8 cellular contexts compared by ENCODE assay signal in the genomic region with DNA sequence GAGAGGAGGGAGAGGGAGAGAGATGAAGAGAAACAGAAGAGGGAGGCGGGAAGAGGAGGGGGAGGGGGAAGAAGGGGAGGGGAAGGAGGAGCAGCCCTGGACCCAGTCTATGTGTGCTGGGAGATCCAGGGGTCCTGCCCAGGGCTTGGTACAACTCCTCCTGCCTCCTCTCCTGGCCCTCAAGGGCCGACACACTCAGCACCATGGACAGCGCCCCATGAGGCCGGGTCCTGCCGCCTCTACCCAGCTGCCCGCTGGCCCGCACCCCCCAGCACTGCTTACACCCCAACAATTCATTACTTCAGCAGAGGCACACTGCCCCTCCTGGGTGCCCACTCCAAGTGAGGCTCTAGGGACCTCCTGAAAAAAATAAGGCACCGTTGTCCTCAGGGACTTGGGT. TPM values are rescaled to one million over a fixed set of nuclear protein-coding genes. Genes with fewer than 3 reads are reported as not detected.
DNase-seq lines count a peak whose midpoint lies in the region; ATAC-seq, FAIRE-seq and TF ChIP-seq lines count a peak whose summit lies in the region.
"Not testable (repeated sequence)": the region's sequence is repeated elsewhere in the genome, so short reads cannot be mapped to it uniquely, and the experiment has no call there.

No MANE protein-coding gene starts in this region.

- H3K4me1 ChIP-seq in DND-41 (ENCODE audit: insufficient read depth, low read length); MM.1S (ENCODE audit: low read length); GM12878 (ENCODE audit: control insufficient read depth, insufficient read depth, low read length); heart right ventricle; mucosa of descending colon (ENCODE audit: low read depth): not testable (repeated sequence)

- not testable (repeated sequence) for TF ChIP-seq POLR2A in GM12878 (IDR thresholded peaks at IDR 0.05; ENCODE audit: low read depth, low read length)

- not testable (repeated sequence) for H2AFZ ChIP-seq in DND-41 (ENCODE audit: low read depth, low read length); MM.1S (ENCODE audit: low read length); GM12878 (ENCODE audit: control insufficient read depth, low read depth, low read length)

- intact Hi-C loops in GM12878 (cut with micrococcal nuclease; ENCODE audit: unreplicated experiment); heart right ventricle (cut with DNase I); mucosa of descending colon (cut with DNase I, micrococcal nuclease): not testable (repeated sequence)

- not testable (repeated sequence) for H3K36me3 Mint-ChIP-seq in stimulated activated naive B cell treated with anti-CD40 and anti-IgM and Interleukin-4, amounts not matched to agents 10 μg/mL and 1 μg/mL and 100 μg/mL, for 72 hours

- SMC1A ChIA-PET in GM12878 (lab: Charles Lee; ENCODE audit: uncharacterized antibody, unreplicated experiment), result not testable (repeated sequence)

- not testable (repeated sequence) for H4K20me1 ChIP-seq in DND-41 (ENCODE audit: insufficient read depth, low read length); MM.1S (ENCODE audit: insufficient read depth, low read length); GM12878 (ENCODE audit: control insufficient read depth, insufficient read depth)

- not testable (repeated sequence) for TF ChIP-seq RAD21 in GM12878 (IDR thresholded peaks at IDR 0.05; ENCODE audit: insufficient read depth, low read depth, low read length)

- H3K9ac ChIP-seq in DND-41 (ENCODE audit: low read depth, low read length); MM.1S (ENCODE audit: low read length); GM12878 (ENCODE audit: control insufficient read depth, insufficient read depth, low read length): not testable (repeated sequence)

- in situ Hi-C loops in GM12878 (cut with MboI), result not testable (repeated sequence)

- H3K27ac ChIP-seq in DND-41 (ENCODE audit: low read length); MM.1S (ENCODE audit: low read length); GM12878 (ENCODE audit: control insufficient read depth, insufficient read depth); heart right ventricle: not testable (repeated sequence)

- not testable (repeated sequence) for H3K9me3 ChIP-seq in DND-41 (ENCODE audit: insufficient read depth, low read length, severe bottlenecking); MM.1S (replicated peaks; ENCODE audit: insufficient read depth, low read length); GM12878 (replicated peaks; ENCODE audit: control insufficient read depth, insufficient read depth, low read length); heart right ventricle; mucosa of descending colon

- not testable (repeated sequence) for H3K9me2 ChIP-seq in MM.1S (replicated peaks; ENCODE audit: insufficient read depth, low read length)

- not testable (repeated sequence) for H3K4me1 Mint-ChIP-seq in stimulated activated naive B cell treated with anti-CD40 and anti-IgM and Interleukin-4, amounts not matched to agents 10 μg/mL and 1 μg/mL and 100 μg/mL, for 72 hours

- not testable (repeated sequence) for FAIRE-seq in GM12878 (lab: Jason Lieb, UNC)

- not testable (repeated sequence) for H3K4me3 ChIP-seq in DND-41 (ENCODE audit: low read depth in 1 of 2, low read length in 2 of 2); MM.1S (ENCODE audit: low read length); GM12878; heart right ventricle; mucosa of descending colon

- H3K4me3 Mint-ChIP-seq in stimulated activated naive B cell treated with anti-CD40 and anti-IgM and Interleukin-4, amounts not matched to agents 10 μg/mL and 1 μg/mL and 100 μg/mL, for 72 hours, result not testable (repeated sequence)

- H3F3A ChIP-seq in MM.1S (ENCODE audit: insufficient read depth, low read length), result not testable (repeated sequence)

- not testable (repeated sequence) for TF ChIP-seq CTCF in DND-41 (IDR thresholded peaks at IDR 0.05; ENCODE audit: borderline replicate concordance, extremely low read depth, low read length, poor library complexity, severe bottlenecking); MM.1S (IDR thresholded peaks at IDR 0.05; ENCODE audit: low read length); GM12878 (IDR thresholded peaks at IDR 0.05 in 2 of 3, conservative IDR thresholded peaks at IDR 0.05 in 1 of 3; ENCODE audit: control insufficient read depth in 2 of 3, extremely low read depth in 1 of 3, insufficient read depth in 1 of 3, low read depth in 3 of 3, low read length in 3 of 3); heart right ventricle (IDR thresholded peaks at IDR 0.05); mucosa of descending colon (IDR thresholded peaks at IDR 0.05)

- POLR2A ChIA-PET in GM12878 (lab: Charles Lee), result not testable (repeated sequence)

- ATAC-seq in DND-41 (ENCODE audit: insufficient read depth, low read depth) (peak; percentile 74; the same call in 2 of the 3 replicates), GM12878 (peak; percentile 83), heart right ventricle (peak in 5 of 8 donors; percentile 34 to 59 (median 52)), mucosa of descending colon (peak; percentile 52)
- peak; percentile 48 to 56 for ATAC-seq in stimulated activated naive B cell treated with anti-CD40 and anti-IgM and Interleukin-4, amounts not matched to agents 10 μg/mL and 1 μg/mL and 100 μg/mL, for 72 hours (replicated peaks)

- not testable (repeated sequence) for H3K27me3 ChIP-seq in DND-41 (ENCODE audit: insufficient read depth, low read length, poor library complexity); MM.1S (replicated peaks; ENCODE audit: insufficient read depth, low read length); GM12878 (replicated peaks in 1 of 2; ENCODE audit: control insufficient read depth in 2 of 2, insufficient read depth in 2 of 2, low read length in 1 of 2)
- H3K27me3 ChIP-seq in heart right ventricle, result peaks cover 0 to 21% (median 10%) of the 10 kb centered on the region in 7 donors

- not testable (repeated sequence) for TF ChIP-seq EP300 in GM12878 (IDR thresholded peaks at IDR 0.05; ENCODE audit: borderline replicate concordance in 1 of 2, control insufficient read depth in 1 of 2, low read depth in 2 of 2, low read length in 2 of 2)

- H3K36me3 ChIP-seq in DND-41 (ENCODE audit: insufficient read depth, low read length); MM.1S (replicated peaks; ENCODE audit: insufficient read depth, low read length); GM12878 (ENCODE audit: control insufficient read depth in 2 of 2, insufficient read depth in 2 of 2, low read length in 1 of 2); heart right ventricle; mucosa of descending colon (ENCODE audit: low read depth): not testable (repeated sequence)

- not testable (repeated sequence) for H3K79me2 ChIP-seq in DND-41 (ENCODE audit: insufficient read depth, low read length); MM.1S (ENCODE audit: low read length); GM12878 (ENCODE audit: control insufficient read depth, insufficient read depth, low read length)

- H3K27ac Mint-ChIP-seq in stimulated activated naive B cell treated with anti-CD40 and anti-IgM and Interleukin-4, amounts not matched to agents 10 μg/mL and 1 μg/mL and 100 μg/mL, for 72 hours, result not testable (repeated sequence)

- not testable (repeated sequence) for H3K4me2 ChIP-seq in DND-41 (ENCODE audit: insufficient read depth, low read length); MM.1S (ENCODE audit: low read depth, low read length); GM12878 (ENCODE audit: control insufficient read depth, insufficient read depth)

- 4% methylated on average over 6 of the region's 8 CpGs for WGBS in GM12878 (ENCODE audit: insufficient coverage, insufficient replicate concordance, low lambda C conversion rate, missing lambda C conversion rate)
- WGBS in heart right ventricle, 2 donors, result 0 to 5% methylated on average over 4 to 6 of the region's 8 CpGs

- BruUV-seq in GM12878 (replicated peaks; lab: Mats Ljungman, UMichigan), result not testable (repeated sequence)

- DNase-seq in DND-41, result peak; percentile 36
- DNase-seq in MM.1S, result peak; percentile 30
- peak in 3 of 5 donors; percentile 7 to 10 (median 10) for DNase-seq in T-helper 1 cell
- DNase-seq in activated T-cell treated with anti-CD3 and anti-CD28 coated beads for 48 hours (ENCODE audit: low read depth), result peak; percentile 18
- DNase-seq in GM12878 (ENCODE audit: low read depth, low spot score); heart right ventricle; stimulated activated naive B cell treated with anti-CD40 and anti-IgM and Interleukin-4, amounts not matched to agents 10 μg/mL and 1 μg/mL and 100 μg/mL, for 72 hours: not testable (repeated sequence)
- peak in 2 of 3 donors; percentile 17 to 50 for DNase-seq in mucosa of descending colon

- CTCF ChIA-PET in GM12878 (lab: Yijun Ruan, JAX), result not testable (repeated sequence)

- H3K9me3 Mint-ChIP-seq in stimulated activated naive B cell treated with anti-CD40 and anti-IgM and Interleukin-4, amounts not matched to agents 10 μg/mL and 1 μg/mL and 100 μg/mL, for 72 hours, result not testable (repeated sequence)

- RAD21 ChIA-PET in GM12878 (lab: Charles Lee; ENCODE audit: unreplicated experiment), result not testable (repeated sequence)

- H3K27me3 Mint-ChIP-seq in stimulated activated naive B cell treated with anti-CD40 and anti-IgM and Interleukin-4, amounts not matched to agents 10 μg/mL and 1 μg/mL and 100 μg/mL, for 72 hours, result peaks cover 10 to 28% of the 10 kb centered on the region in 2 donors

RNA-seq across cellular contexts. Expression of a gene that starts 26.5 kb away (rescaled TPM):
- 5.8 and 6.7 TPM in 2 replicates for total RNA-seq in GM12878 (2013; cell fraction: nucleolus; rRNA removed)
- total RNA-seq in GM12878 (2014; rRNA removed) (1.1 and 1.3 TPM in 2 replicates), GM12878 (2014; rRNA removed; fragmentation: Illumina TruSeq; extraction: Trizol) (2.0 and 2.2 TPM in 2 replicates), GM12878 (2021) (1.1 and 1.2 TPM in 2 replicates), heart right ventricle (1 to 10 TPM in 4 of 10 donors, under 1 TPM in 6; 0.38 to 1.2 (median 0.99) TPM), mucosa of descending colon (1 to 10 TPM; 2.0 to 4.6 (median 2.7) TPM)
- polyA plus RNA-seq in GM12878 (2011; ENCODE audit: low read depth), result 1.6 TPM
- polyA plus RNA-seq in GM12878 (2011; rRNA removed) (2.1 and 2.9 TPM in 2 replicates), GM12878 (2014; fragmentation: Illumina TruSeq; extraction: Trizol) (1.9 and 2.4 TPM in 2 replicates), GM12878 (2014; fragmentation: Nextera tagmentation; extraction: Ambion mirVana) (under 1 TPM; 0.05 to 0.22 TPM), GM12878 (2014; rRNA removed) (1.1 TPM in 2 replicates), GM12878 (2016; fragmentation: Nextera tagmentation; extraction: Ambion mirVana) (under 1 TPM; 0.38 to 0.54 TPM), heart right ventricle (under 1 TPM; 0.66 to 0.80 TPM)
- 1.6 and 1.8 TPM in 2 replicates for polyA plus RNA-seq in GM12878 (2011; cell fraction: cytosol; rRNA removed)
- 6.3 and 7.6 TPM in 2 replicates for polyA plus RNA-seq in GM12878 (2011; cell fraction: nucleus; rRNA removed)
- polyA plus RNA-seq in GM12878 (2012), result 1.8 and 2.1 TPM in 2 replicates
- 3.4 TPM in 2 replicates for polyA minus RNA-seq in GM12878 (2011; rRNA and poly(A)+ RNA removed)
- 0.80 and 0.83 TPM in 2 replicates for polyA minus RNA-seq in GM12878 (2011; cell fraction: cytosol; rRNA and poly(A)+ RNA removed)
- polyA minus RNA-seq in GM12878 (2011; cell fraction: nucleus; rRNA and poly(A)+ RNA removed), result 1.7 and 3.5 TPM in 2 replicates
